ENCODE assay signal across 1 cellular context in the genomic region with DNA sequence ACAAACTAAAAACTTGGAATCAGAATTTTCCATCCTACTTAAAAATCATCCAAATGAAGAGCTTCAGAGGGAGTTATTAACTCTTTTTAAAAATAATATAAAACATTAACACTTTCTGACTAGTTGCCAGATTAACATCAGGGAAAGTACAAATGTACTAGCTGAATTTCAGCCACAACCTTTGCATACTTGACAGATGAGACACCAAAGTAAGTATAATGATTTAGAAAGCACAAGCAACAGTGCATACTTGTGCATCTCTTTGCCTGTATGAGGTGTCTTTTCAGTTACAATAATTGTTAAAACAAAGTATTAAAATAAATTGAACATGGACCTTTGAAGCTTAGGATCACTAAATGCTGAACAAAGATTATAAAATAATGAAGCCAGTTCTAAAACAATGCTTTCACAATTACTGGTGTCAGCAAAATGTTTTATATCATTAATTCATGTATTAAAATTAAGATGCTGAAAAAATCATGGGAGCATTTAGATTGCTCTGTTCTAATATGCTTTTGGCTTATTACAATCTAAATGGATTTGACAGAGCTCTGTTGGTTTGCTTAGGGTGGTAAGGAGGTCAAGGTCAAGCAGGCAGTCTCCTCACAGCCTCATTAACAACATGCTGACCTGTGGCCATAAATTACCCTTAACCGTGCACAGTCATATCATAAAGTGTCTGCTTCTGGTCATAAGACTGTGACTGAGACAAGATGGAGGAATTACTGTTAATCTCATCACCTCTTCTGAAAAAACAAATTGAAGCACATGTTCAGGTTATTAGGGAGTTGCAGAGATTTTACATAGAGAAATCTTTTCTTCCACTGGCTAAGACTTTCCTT.
TF ChIP-seq lines count a peak whose summit lies in the region.

No MANE protein-coding gene starts in this region.

TF ChIP-seq in HepG2, 621 proteins besides CTCF, POLR2A, EP300 and RAD21:
- TF ChIP-seq ZNF282 (IDR thresholded peaks at IDR 0.05; ENCODE audit: partially characterized antibody) (no peak), DR1 (CRISPR knock-in tag; IDR thresholded peaks at IDR 0.05) (no peak), REL (CRISPR knock-in tag; conservative IDR thresholded peaks at IDR 0.05) (no peak), PHB2 (IDR thresholded peaks at IDR 0.05; ENCODE audit: partially characterized antibody) (no peak), ZIK1 (CRISPR knock-in tag; IDR thresholded peaks at IDR 0.05; ENCODE audit: borderline replicate concordance, low read depth) (no peak), KLF12 (CRISPR knock-in tag; IDR thresholded peaks at IDR 0.05; ENCODE audit: borderline replicate concordance) (no peak), MAFK (conservative IDR thresholded peaks at IDR 0.05 in 1 of 2, IDR thresholded peaks at IDR 0.05 in 1 of 2; ENCODE audit: low read length in 2 of 2) (peak; percentile 8 to 65; a peak in 3 of 4 replicates), ZNF878 (CRISPR knock-in tag; IDR thresholded peaks at IDR 0.05) (no peak), MAFF (IDR thresholded peaks at IDR 0.05; ENCODE audit: low read depth, low read length) (peak; percentile 12; the same call in 1 of the 2 replicates), HMG20B (CRISPR knock-in tag; conservative IDR thresholded peaks at IDR 0.05) (no peak)
- TF ChIP-seq, protein P1, sequence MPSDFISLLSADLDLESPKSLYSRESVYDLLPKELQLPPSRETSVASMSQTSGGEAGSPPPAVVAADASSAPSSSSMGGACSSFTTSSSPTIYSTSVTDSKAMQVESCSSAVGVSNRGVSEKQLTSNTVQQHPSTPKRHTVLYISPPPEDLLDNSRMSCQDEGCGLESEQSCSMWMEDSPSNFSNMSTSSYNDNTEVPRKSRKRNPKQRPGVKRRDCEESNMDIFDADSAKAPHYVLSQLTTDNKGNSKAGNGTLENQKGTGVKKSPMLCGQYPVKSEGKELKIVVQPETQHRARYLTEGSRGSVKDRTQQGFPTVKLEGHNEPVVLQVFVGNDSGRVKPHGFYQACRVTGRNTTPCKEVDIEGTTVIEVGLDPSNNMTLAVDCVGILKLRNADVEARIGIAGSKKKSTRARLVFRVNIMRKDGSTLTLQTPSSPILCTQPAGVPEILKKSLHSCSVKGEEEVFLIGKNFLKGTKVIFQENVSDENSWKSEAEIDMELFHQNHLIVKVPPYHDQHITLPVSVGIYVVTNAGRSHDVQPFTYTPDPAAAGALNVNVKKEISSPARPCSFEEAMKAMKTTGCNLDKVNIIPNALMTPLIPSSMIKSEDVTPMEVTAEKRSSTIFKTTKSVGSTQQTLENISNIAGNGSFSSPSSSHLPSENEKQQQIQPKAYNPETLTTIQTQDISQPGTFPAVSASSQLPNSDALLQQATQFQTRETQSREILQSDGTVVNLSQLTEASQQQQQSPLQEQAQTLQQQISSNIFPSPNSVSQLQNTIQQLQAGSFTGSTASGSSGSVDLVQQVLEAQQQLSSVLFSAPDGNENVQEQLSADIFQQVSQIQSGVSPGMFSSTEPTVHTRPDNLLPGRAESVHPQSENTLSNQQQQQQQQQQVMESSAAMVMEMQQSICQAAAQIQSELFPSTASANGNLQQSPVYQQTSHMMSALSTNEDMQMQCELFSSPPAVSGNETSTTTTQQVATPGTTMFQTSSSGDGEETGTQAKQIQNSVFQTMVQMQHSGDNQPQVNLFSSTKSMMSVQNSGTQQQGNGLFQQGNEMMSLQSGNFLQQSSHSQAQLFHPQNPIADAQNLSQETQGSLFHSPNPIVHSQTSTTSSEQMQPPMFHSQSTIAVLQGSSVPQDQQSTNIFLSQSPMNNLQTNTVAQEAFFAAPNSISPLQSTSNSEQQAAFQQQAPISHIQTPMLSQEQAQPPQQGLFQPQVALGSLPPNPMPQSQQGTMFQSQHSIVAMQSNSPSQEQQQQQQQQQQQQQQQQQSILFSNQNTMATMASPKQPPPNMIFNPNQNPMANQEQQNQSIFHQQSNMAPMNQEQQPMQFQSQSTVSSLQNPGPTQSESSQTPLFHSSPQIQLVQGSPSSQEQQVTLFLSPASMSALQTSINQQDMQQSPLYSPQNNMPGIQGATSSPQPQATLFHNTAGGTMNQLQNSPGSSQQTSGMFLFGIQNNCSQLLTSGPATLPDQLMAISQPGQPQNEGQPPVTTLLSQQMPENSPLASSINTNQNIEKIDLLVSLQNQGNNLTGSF (CRISPR knock-in tag; IDR thresholded peaks at IDR 0.05), result no peak
TF ChIP-seq in HepG2: peak in this region for 2.
